In the genomic region with DNA sequence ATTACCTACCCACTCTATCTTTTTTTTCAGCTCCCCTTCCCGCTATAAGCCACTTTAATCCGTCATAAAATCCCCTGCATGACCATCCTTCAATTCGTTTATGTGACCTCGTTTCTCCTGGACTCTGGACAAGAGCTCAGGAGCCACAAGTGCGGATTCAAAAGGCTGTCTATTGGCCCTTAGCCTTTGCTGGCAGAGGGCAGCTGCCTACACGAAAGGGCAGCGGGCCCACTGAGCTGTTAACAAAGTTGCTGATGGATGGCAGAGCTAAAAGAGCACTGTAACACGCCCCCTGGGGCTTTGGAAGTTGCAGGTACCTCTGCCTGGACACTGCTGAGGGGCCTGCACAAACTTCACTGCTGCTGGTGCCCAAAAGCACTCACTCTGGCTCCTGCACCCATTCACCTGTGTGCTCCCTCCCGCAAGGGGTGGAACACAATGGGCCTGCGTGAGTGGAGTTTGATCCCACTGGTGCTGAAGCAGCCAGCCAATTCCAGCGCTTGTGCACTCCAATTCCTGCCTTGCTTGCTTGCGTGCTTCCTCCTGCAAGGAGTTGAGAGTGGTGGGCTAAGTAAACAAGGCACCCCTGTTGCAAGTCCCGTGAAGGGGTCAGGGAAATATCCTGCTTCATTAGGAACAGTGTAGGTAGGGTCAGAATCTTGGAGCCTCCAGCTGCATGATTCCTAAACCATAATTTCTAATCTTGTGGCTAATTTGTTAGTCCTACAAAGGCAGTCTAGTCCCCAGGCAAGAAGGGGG, we compare ENCODE assay signal across 14 cellular contexts.
"Had no signal": no experiment of that assay in that cellular context is flagged by ENCODE, and none has a peak within 500 bp of the region (broad histone marks: within the 10 kb centered on the region; RNA-seq: fewer than 3 reads in every experiment).

No MANE protein-coding gene starts in this region.

- H3K36me3 Mint-ChIP-seq: activated naive CD8-positive, alpha-beta T cell treated with anti-CD3 and anti-CD28 coated beads for 36 hours; naive B cell had no signal

- H3K27ac ChIP-seq: tibial nerve had no signal

- ATAC-seq: activated T-cell treated with anti-CD3 and anti-CD28 coated beads, Interleukin-2, amount 50 U/mL, for 4 hours had no signal

- H3K27me3 ChIP-seq: tibial nerve had no signal

- H3K4me3 ChIP-seq: tibial nerve had no signal

- DNase-seq: activated CD4-positive, alpha-beta T cell treated with anti-CD3 and anti-CD28 coated beads for 1 hour; activated CD4-positive, alpha-beta T cell treated with anti-CD3 and anti-CD28 coated beads, Interleukin-2, amount 50 U/mL, for 48 hours; activated gamma-delta T cell treated with Interleukin-2 at 50 U/mL for 16 hours; activated naive CD8-positive, alpha-beta T cell treated with anti-CD3 and anti-CD28 coated beads for 36 hours; activated T-cell treated with anti-CD3 and anti-CD28 coated beads, Interleukin-2, amount 50 U/mL, for 4 hours; anterior cingulate cortex; cerebellar nuclear complex; endodermal cell; kidney; naive B cell; occipital lobe; stimulated activated CD4-positive, alpha-beta T cell treated with anti-CD3 and anti-CD28 coated beads, Interleukin-4, amount 100 ng/mL, for 4 hours had no signal

- H3K4me3 Mint-ChIP-seq: activated naive CD8-positive, alpha-beta T cell treated with anti-CD3 and anti-CD28 coated beads for 36 hours; activated T-cell treated with anti-CD3 and anti-CD28 coated beads, Interleukin-2, amount 50 U/mL, for 4 hours; endodermal cell; T-helper 2 cell treated with Interferon-gamma antibody and Interleukin-4, amounts not matched to agents 5 μg/mL and 100 μg/mL, for 36 hours had no signal

- H3K27ac Mint-ChIP-seq: activated naive CD8-positive, alpha-beta T cell treated with anti-CD3 and anti-CD28 coated beads for 36 hours; endodermal cell; naive B cell; T-helper 2 cell treated with Interferon-gamma antibody and Interleukin-4, amounts not matched to agents 5 μg/mL and 100 μg/mL, for 36 hours had no signal

- H3K36me3 ChIP-seq: tibial nerve had no signal

- H3K4me1 ChIP-seq: tibial nerve had no signal

- H3K27me3 Mint-ChIP-seq: activated naive CD8-positive, alpha-beta T cell treated with anti-CD3 and anti-CD28 coated beads for 36 hours had no signal

- H3K4me1 Mint-ChIP-seq: activated naive CD8-positive, alpha-beta T cell treated with anti-CD3 and anti-CD28 coated beads for 36 hours; endodermal cell; naive B cell had no signal
